In genomic region chr4:39975488-39976089, GRCh38 we compare ENCODE assay signal across 8 cellular contexts. TPM values are rescaled to one million over a fixed set of nuclear protein-coding genes. Genes with fewer than 3 reads are reported as not detected.
DNase-seq lines count a peak whose midpoint lies in the region; ATAC-seq and TF ChIP-seq lines count a peak whose summit lies in the region.

No MANE protein-coding gene starts in this region.

- H3K9ac ChIP-seq in MM.1S (ENCODE audit: low read length) (peak overlapping the region; percentile 94; the same call in 1 of the 2 replicates), neural progenitor cell (peak overlapping the region; percentile 14)

- H3K79me2 ChIP-seq in MM.1S (ENCODE audit: low read length) (peaks cover 66% of the 10 kb centered on the region), neural progenitor cell (ENCODE audit: low read depth) (peaks cover 67% of the 10 kb centered on the region)

- H3K27me3 ChIP-seq in Caco-2 (replicated peaks; ENCODE audit: control insufficient read depth, insufficient read depth, low read length) (no peaks in the 10 kb centered on the region), MM.1S (replicated peaks; ENCODE audit: insufficient read depth, low read length) (no peaks in the 10 kb centered on the region), ectodermal cell (ENCODE audit: control insufficient read depth, insufficient read depth, low read length, poor library complexity, severe bottlenecking) (no peaks in the 10 kb centered on the region), neural progenitor cell (no peaks in the 10 kb centered on the region)

- H3K4me2 ChIP-seq in MM.1S (ENCODE audit: low read depth, low read length), result peak overlapping the region; percentile 64
- peak overlapping the region; percentile 79 for H3K4me2 ChIP-seq in neural progenitor cell

- TSS peak; percentile 39 for BruUV-seq in Caco-2 (replicated peaks; lab: Mats Ljungman, UMichigan)

- no peak for DNase-seq in Caco-2
- DNase-seq in MM.1S, result no peak
- DNase-seq in neural progenitor cell (ENCODE audit: low spot score), result no peak
- DNase-seq in NCI-H1417 (lab: John Stamatoyannopoulos, UW), result no peak
- no peak for DNase-seq in NCI-H2107 (lab: John Stamatoyannopoulos, UW)

- POLR2A ChIA-PET in Caco-2 (lab: Charles Lee), result interaction anchor here (0.6 kb wide), 1 partner anchor 21 kb away, joined by 4 read pairs; no protein-coding TSS in a partner anchor

- H3K4me1 Mint-ChIP-seq in Caco-2 (ENCODE audit: low read depth, unreplicated experiment) (peaks cover 7% of the 10 kb centered on the region), neural progenitor cell (peaks cover 20% of the 10 kb centered on the region)

- peaks cover 9% of the 10 kb centered on the region; the same call in 1 of the 2 replicates for H3F3A ChIP-seq in MM.1S (ENCODE audit: insufficient read depth, low read length)
- H3F3A ChIP-seq in neural progenitor cell (ENCODE audit: low read depth), result peaks cover 14% of the 10 kb centered on the region

- no peak for ATAC-seq in GM19395 (IDR thresholded peaks at IDR 0.05; ENCODE audit: unreplicated experiment)
- no peak for ATAC-seq in GM21723 (IDR thresholded peaks at IDR 0.05; ENCODE audit: unreplicated experiment)

- H3K36me3 Mint-ChIP-seq in Caco-2 (ENCODE audit: insufficient read depth, unreplicated experiment), result peaks cover 48% of the 10 kb centered on the region
- H3K36me3 Mint-ChIP-seq in neural progenitor cell, result peaks cover 29% of the 10 kb centered on the region

- H3K27me3 Mint-ChIP-seq in Caco-2 (ENCODE audit: insufficient read depth, unreplicated experiment) (no peaks in the 10 kb centered on the region), neural progenitor cell (ENCODE audit: insufficient read depth, low read depth) (peaks cover 9% of the 10 kb centered on the region)

- 92 to 95% methylated on average over 4 of the region's 4 CpGs for WGBS in ectodermal cell, 2 experiments

- H3K27ac ChIP-seq in MM.1S (ENCODE audit: low read length) (no peak overlapping the region), ectodermal cell (ENCODE audit: insufficient read depth, low read depth, low read length, poor library complexity, severe bottlenecking) (no peak overlapping the region), neural progenitor cell (no peak overlapping the region)

- H3K9me2 ChIP-seq in MM.1S (replicated peaks; ENCODE audit: insufficient read depth, low read length), result no peaks in the 10 kb centered on the region

- H4K20me1 ChIP-seq in MM.1S (ENCODE audit: insufficient read depth, low read length) (peaks cover 9% of the 10 kb centered on the region), neural progenitor cell (ENCODE audit: low read depth) (peaks cover 56% of the 10 kb centered on the region)

- H3K9me3 ChIP-seq in Caco-2, result no peaks in the 10 kb centered on the region
- H3K9me3 ChIP-seq in MM.1S (replicated peaks; ENCODE audit: insufficient read depth, low read length), result no peaks in the 10 kb centered on the region
- H3K9me3 ChIP-seq in ectodermal cell (ENCODE audit: control insufficient read depth, low read length), result no peaks in the 10 kb centered on the region
- H3K9me3 ChIP-seq in neural progenitor cell (ENCODE audit: low read depth), result no peaks in the 10 kb centered on the region

- no peak for TF ChIP-seq CTCF in Caco-2 (IDR thresholded peaks at IDR 0.05; ENCODE audit: insufficient read depth in 1 of 2, low read depth in 1 of 2, low read length in 1 of 2, severe bottlenecking in 1 of 2, unreplicated experiment in 1 of 2)
- TF ChIP-seq CTCF in MM.1S (IDR thresholded peaks at IDR 0.05; ENCODE audit: low read length), result no peak
- no peak for TF ChIP-seq CTCF in neural progenitor cell (IDR thresholded peaks at IDR 0.05)

- no peak overlapping the region for H2AFZ ChIP-seq in MM.1S (ENCODE audit: low read length)
- H2AFZ ChIP-seq in neural progenitor cell (replicated peaks), result no peak overlapping the region

- no peaks in the 10 kb centered on the region for H3K9me3 Mint-ChIP-seq in Caco-2 (ENCODE audit: unreplicated experiment)
- no peaks in the 10 kb centered on the region for H3K9me3 Mint-ChIP-seq in neural progenitor cell

- peak overlapping the region; percentile 92 for H3K4me3 ChIP-seq in Caco-2 (ENCODE audit: low read depth, low read length)
- H3K4me3 ChIP-seq in MM.1S (ENCODE audit: low read length), result peak overlapping the region; percentile 93
- peak overlapping the region; percentile 66 for H3K4me3 ChIP-seq in ectodermal cell (ENCODE audit: insufficient read depth, low read depth, low read length)
- H3K4me3 ChIP-seq in neural progenitor cell, result peak overlapping the region; percentile 91

- no peak overlapping the region for H3K27ac Mint-ChIP-seq in Caco-2 (ENCODE audit: unreplicated experiment)
- no peak overlapping the region for H3K27ac Mint-ChIP-seq in neural progenitor cell

- CTCF ChIA-PET in Caco-2 (lab: Charles Lee), result no interaction called here

- intact Hi-C loops in Caco-2 (cut with micrococcal nuclease; ENCODE audit: unreplicated experiment), result loop anchor here (1.0 to 10.0 kb wide), 5 partner anchors 78 to 506 kb away; partner anchors contain the start of genes N4BP2 and SMIM14

- H3K36me3 ChIP-seq in Caco-2 (ENCODE audit: control insufficient read depth, insufficient read depth, low read length) (peaks cover 1% of the 10 kb centered on the region; the same call in 1 of the 2 replicates), MM.1S (replicated peaks; ENCODE audit: insufficient read depth, low read length) (no peaks in the 10 kb centered on the region; the same call in none of the 2 replicates), ectodermal cell (ENCODE audit: control insufficient read depth, insufficient read depth, low read length) (peaks cover 18% of the 10 kb centered on the region), neural progenitor cell (peaks cover 7% of the 10 kb centered on the region)

- H3K4me1 ChIP-seq in Caco-2 (peaks cover 23% of the 10 kb centered on the region), MM.1S (ENCODE audit: low read length) (peaks cover 11% of the 10 kb centered on the region; the same call in 1 of the 2 replicates), ectodermal cell (ENCODE audit: control insufficient read depth, insufficient read depth, low read length) (peaks cover 9% of the 10 kb centered on the region), neural progenitor cell (peaks cover 15% of the 10 kb centered on the region)

- H3K4me3 Mint-ChIP-seq in Caco-2 (ENCODE audit: unreplicated experiment) (peak overlapping the region; percentile 79), neural progenitor cell (peak overlapping the region; percentile 88)

RNA-seq across cellular contexts. Expression of gene PDS5A, which starts 2.1 kb away (rescaled TPM):
- total RNA-seq in Caco-2 (2022) (78.8 and 84.0 TPM in 2 replicates), neural progenitor cell (ENCODE audit: low replicate concordance) (75.2 and 132 TPM in 2 replicates)
- polyA plus RNA-seq in ectodermal cell (2013, experiment 1 of 4), result 65.5 TPM
- 62.2 TPM for polyA plus RNA-seq in ectodermal cell (2013, experiment 2 of 4)
- 54.5 TPM for polyA plus RNA-seq in ectodermal cell (2013, experiment 3 of 4)
- 61.5 TPM for polyA plus RNA-seq in ectodermal cell (2013, experiment 4 of 4)
